ENCODE assay signal across 15 cellular contexts in genomic region chr20:38112943-38113294, GRCh38. TPM values are rescaled to one million over a fixed set of nuclear protein-coding genes. Genes with fewer than 3 reads are reported as not detected.
DNase-seq lines count a peak whose midpoint lies in the region; ATAC-seq, FAIRE-seq and TF ChIP-seq lines count a peak whose summit lies in the region.
"Had no signal": no experiment of that assay in that cellular context is flagged by ENCODE, and none has a peak within 500 bp of the region (broad histone marks: within the 10 kb centered on the region; RNA-seq: fewer than 3 reads in every experiment).

No MANE protein-coding gene starts in this region.

- H3K27ac ChIP-seq in right atrium auricular region (peak overlapping the region; percentile 37 to 88), OCI-LY3 (ENCODE audit: low read length) (no peak overlapping the region), mesenchymal stem cell (ENCODE audit: low read length, poor library complexity, severe bottlenecking) (no peak overlapping the region), testis (no peak overlapping the region)
- H3K27ac ChIP-seq: HL-60 had no signal

- no peak overlapping the region for H2BK15ac ChIP-seq in mesenchymal stem cell (ENCODE audit: low read depth, poor library complexity, severe bottlenecking)

- peak overlapping the region; percentile 90 for H4K8ac ChIP-seq in mesenchymal stem cell (ENCODE audit: low read length)

- no peak overlapping the region for H2AK5ac ChIP-seq in mesenchymal stem cell (ENCODE audit: low read length, severe bottlenecking)

- peak overlapping the region; percentile 35 to 85 for H3K4ac ChIP-seq in mesenchymal stem cell (ENCODE audit: low read depth in 1 of 2, low read length in 2 of 2)

- peak overlapping the region; percentile 91 to 94 for H2BK12ac ChIP-seq in mesenchymal stem cell (ENCODE audit: low read length in 2 of 2)

- no peaks in the 10 kb centered on the region for H3K79me2 ChIP-seq in OCI-LY3 (ENCODE audit: low read length)

- H3K9ac ChIP-seq in OCI-LY3 (ENCODE audit: low read length) = peak overlapping the region; percentile 30; the same call in 1 of the 2 replicates
- H3K9ac ChIP-seq in mesenchymal stem cell (ENCODE audit: low read length) = no peak overlapping the region
- H3K9ac ChIP-seq: SK-N-SH had no signal

- no peak overlapping the region for H2BK5ac ChIP-seq in mesenchymal stem cell (ENCODE audit: low read depth, low read length, poor library complexity, severe bottlenecking)

- H4K20me1 ChIP-seq in OCI-LY3 (ENCODE audit: insufficient read depth, low read length) = no peaks in the 10 kb centered on the region

- H4K91ac ChIP-seq in mesenchymal stem cell (ENCODE audit: low read length) = peak overlapping the region; percentile 88

- H3K4me2 ChIP-seq in OCI-LY3 (ENCODE audit: low read length) (peak overlapping the region; percentile 53), mesenchymal stem cell (ENCODE audit: low read length, poor library complexity, severe bottlenecking) (no peak overlapping the region)
- H3K4me2 ChIP-seq: SK-N-SH had no signal

- TF ChIP-seq CTCF in right atrium auricular region (IDR thresholded peaks at IDR 0.05) (no peak), OCI-LY3 (IDR thresholded peaks at IDR 0.05; ENCODE audit: low read depth, low read length) (no peak), testis (IDR thresholded peaks at IDR 0.05) (no peak), GM13976 (IDR thresholded peaks at IDR 0.05; ENCODE audit: borderline replicate concordance, control extremely low read depth, extremely low read depth, insufficient read depth, missing control alignments) (no peak)

- H3K36me3 ChIP-seq in right atrium auricular region (no peaks in the 10 kb centered on the region), OCI-LY3 (replicated peaks; ENCODE audit: low read depth, low read length) (no peaks in the 10 kb centered on the region), mesenchymal stem cell (ENCODE audit: control insufficient read depth in 1 of 2, insufficient read depth in 2 of 2, low read depth in 1 of 2, low read length in 2 of 2) (no peaks in the 10 kb centered on the region), testis (ENCODE audit: low read depth, missing control alignments) (no peaks in the 10 kb centered on the region)
- H3K36me3 ChIP-seq: HAP-1 had no signal

- no peak for FAIRE-seq in frontal cortex (lab: Jason Lieb, UNC)
- FAIRE-seq: RCC 7860 had no signal

- no peaks in the 10 kb centered on the region for H3K79me1 ChIP-seq in mesenchymal stem cell (replicated peaks; ENCODE audit: low read length, poor library complexity, severe bottlenecking)

- H3K18ac ChIP-seq in mesenchymal stem cell (ENCODE audit: low read depth in 1 of 2, low read length in 2 of 2) = peak overlapping the region; percentile 37 to 81

- intact Hi-C loops in left ventricle myocardium superior (cut with micrococcal nuclease) (no loop called here), testis (cut with DNase I; ENCODE audit: low total_unique reads) (no loop called here)

- no peak for DNase-seq in right atrium auricular region (ENCODE audit: low spot score)
- no peak for DNase-seq in left ventricle myocardium superior
- DNase-seq in mesenchymal stem cell = no peak
- peak; percentile 2 for DNase-seq in testis
- no peak for DNase-seq in frontal cortex (ENCODE audit: low spot score in 2 of 2)
- no peak for DNase-seq in GM13976 (ENCODE audit: low spot score)
- DNase-seq: NCI-H1436, NCI-H510A, SK-N-SH had no signal

- peak overlapping the region; percentile 24; the same call in 1 of the 2 replicates for H2AFZ ChIP-seq in OCI-LY3 (ENCODE audit: low read depth, low read length)
- no peak overlapping the region for H2AFZ ChIP-seq in mesenchymal stem cell (ENCODE audit: low read depth, low read length)

- no peaks in the 10 kb centered on the region for H3K27me3 ChIP-seq in right atrium auricular region
- H3K27me3 ChIP-seq in OCI-LY3 (ENCODE audit: low read depth, low read length) = no peaks in the 10 kb centered on the region
- peaks cover 0 to 5% of the 10 kb centered on the region in 2 experiments for H3K27me3 ChIP-seq in mesenchymal stem cell (ENCODE audit: control insufficient read depth in 1 of 2, insufficient read depth in 1 of 2, low read length in 2 of 2)
- no peaks in the 10 kb centered on the region for H3K27me3 ChIP-seq in testis

- 98% methylated on average over 8 of the region's 8 CpGs for WGBS in mesenchymal stem cell
- 86 to 94% methylated on average over 4 to 8 of the region's 8 CpGs for WGBS in testis, 2 donors

- H2BK120ac ChIP-seq in mesenchymal stem cell (ENCODE audit: low read depth, low read length) = peak overlapping the region; percentile 85

- in situ Hi-C loops in GM13976 (cut with MboI; ENCODE audit: low sequenced_read_pairs, unreplicated experiment) = no loop called here

- ATAC-seq in left ventricle myocardium superior = no peak
- no peak for ATAC-seq in HG02759 (IDR thresholded peaks at IDR 0.05; ENCODE audit: unreplicated experiment)

- H3K9me3 ChIP-seq in right atrium auricular region (no peaks in the 10 kb centered on the region), OCI-LY3 (ENCODE audit: insufficient read depth, low read length) (no peaks in the 10 kb centered on the region), mesenchymal stem cell (ENCODE audit: control insufficient read depth, low read length) (no peaks in the 10 kb centered on the region), testis (no peaks in the 10 kb centered on the region)
- H3K9me3 ChIP-seq: HAP-1, SK-N-SH had no signal

- TF ChIP-seq POLR2A in testis (IDR thresholded peaks at IDR 0.05) = no peak

- H3K4me1 ChIP-seq in right atrium auricular region = peaks cover 0 to 59% of the 10 kb centered on the region in 2 donors
- H3K4me1 ChIP-seq in OCI-LY3 (ENCODE audit: low read length) = peaks cover 62% of the 10 kb centered on the region
- H3K4me1 ChIP-seq in mesenchymal stem cell (ENCODE audit: control insufficient read depth, insufficient read depth, low read depth, low read length) = peaks cover 4% of the 10 kb centered on the region
- H3K4me1 ChIP-seq in testis = peaks cover 10% of the 10 kb centered on the region
- H3K4me1 ChIP-seq: HAP-1 had no signal

- no peak overlapping the region for H3K23ac ChIP-seq in mesenchymal stem cell (ENCODE audit: low read length in 2 of 2)

- H3K4me3 ChIP-seq in right atrium auricular region (no peak overlapping the region), OCI-LY3 (ENCODE audit: low read length) (no peak overlapping the region), mesenchymal stem cell (ENCODE audit: insufficient read depth in 1 of 2, low read depth in 1 of 2, low read length in 2 of 2) (no peak overlapping the region), testis (no peak overlapping the region)
- H3K4me3 ChIP-seq: HAP-1 had no signal

- peak overlapping the region in 1 of 2 experiments; percentile 6 for H3K14ac ChIP-seq in mesenchymal stem cell (ENCODE audit: low read length in 2 of 2)

RNA-seq across cellular contexts. Expression of gene TGM2, which starts 52.2 kb away (rescaled TPM):
- total RNA-seq in right atrium auricular region (1,000 to 10,000 TPM in 1 of 2 donors, 100 to 1,000 TPM in 1; 680 to 1,303 TPM), left ventricle myocardium superior (473 TPM), testis (1 to 10 TPM; 3.2 to 8.5 TPM), frontal cortex (3.3 TPM)
- 537 TPM for polyA plus RNA-seq in mesenchymal stem cell (2013, experiment 1 of 2)
- polyA plus RNA-seq in mesenchymal stem cell (2013, experiment 2 of 2) = 530 TPM
- polyA plus RNA-seq in testis (ENCODE audit: insufficient read depth, low read depth, low replicate concordance) = 49.0 TPM
- total RNA-seq: CD4-positive, CD25-positive, alpha-beta regulatory T cell had no signal

Comparison
In these comparisons a context has a peak if more than half of its experiments do, and no peak if none do; other contexts are left out.
1. H3K27ac ChIP-seq: peak in right atrium auricular region (2 of 2); none in OCI-LY3 (single experiment), mesenchymal stem cell (single experiment) and testis (0 of 2).
2. RNA of gene TGM2, which starts 52.2 kb away (total RNA-seq): 680 to 1,303 TPM in right atrium auricular region and 473 TPM in left ventricle myocardium superior (single experiment); 3.2 to 8.5 TPM in testis and 3.3 TPM in frontal cortex (single experiment); every median in the first group is over 10 times any median in the second.